16 cellular contexts compared by ENCODE assay signal in genomic region chr3:123390865-123391613, GRCh38. TPM values are rescaled to one million over a fixed set of nuclear protein-coding genes. Genes with fewer than 3 reads are reported as not detected.
DNase-seq lines count a peak whose midpoint lies in the region; ATAC-seq and TF ChIP-seq lines count a peak whose summit lies in the region.
"Had no signal": no experiment of that assay in that cellular context is flagged by ENCODE, and none has a peak within 500 bp of the region (broad histone marks: within the 10 kb centered on the region; RNA-seq: fewer than 3 reads in every experiment).

No MANE protein-coding gene starts in this region.

- no peaks in the 10 kb centered on the region; the same call in 1 of the 2 replicates for H4K20me1 ChIP-seq in GM23248 (ENCODE audit: insufficient read depth)

- no peaks in the 10 kb centered on the region for H3K79me2 ChIP-seq in GM23248 (ENCODE audit: insufficient read depth)

- TF ChIP-seq EP300 in stomach (IDR thresholded peaks at IDR 0.05), result no peak

- 43 to 51% methylated on average over 10 of the region's 10 CpGs for WGBS in GM23248 (ENCODE audit: low coverage in 1 of 2, low lambda C conversion rate in 2 of 2, missing lambda C conversion rate in 2 of 2), 2 experiments
- WGBS in stomach, 5 donors, result 60 to 79% (median 77%) methylated on average over 9 to 10 of the region's 10 CpGs

- H3K9me3 ChIP-seq in GM23248 (ENCODE audit: low read depth) (no peaks in the 10 kb centered on the region), left ventricle myocardium inferior (replicated peaks) (no peaks in the 10 kb centered on the region), stomach (no peaks in the 10 kb centered on the region)

- intact Hi-C loops in left ventricle myocardium inferior (cut with micrococcal nuclease), result no loop called here
- intact Hi-C loops in stomach (cut with DNase I; ENCODE audit: low total_unique reads), result no loop called here

- H3K4me3 ChIP-seq in GM23248, result no peak overlapping the region
- H3K4me3 ChIP-seq in left ventricle myocardium inferior, result no peak overlapping the region
- H3K4me3 ChIP-seq in stomach, result no peak overlapping the region

- H3K27ac ChIP-seq in GM23248, result no peak overlapping the region
- peak overlapping the region; percentile 89 for H3K27ac ChIP-seq in left ventricle myocardium inferior (replicated peaks)
- H3K27ac ChIP-seq in stomach, result peak overlapping the region in 4 of 5 donors; percentile 76 to 89 (median 80)

- H3K27me3 ChIP-seq in GM23248 (replicated peaks; ENCODE audit: insufficient read depth) (no peaks in the 10 kb centered on the region; the same call in 1 of the 2 replicates), left ventricle myocardium inferior (ENCODE audit: low read depth) (no peaks in the 10 kb centered on the region), stomach (peaks cover 0 to under 1% (median 0%) of the 10 kb centered on the region in 3 donors)

- H3F3A ChIP-seq in GM23248 (ENCODE audit: insufficient read depth), result no peaks in the 10 kb centered on the region

- TF ChIP-seq POLR2A in stomach (IDR thresholded peaks at IDR 0.05), result no peak

- no peaks in the 10 kb centered on the region for H3K9me2 ChIP-seq in GM23248 (ENCODE audit: insufficient read depth)

- H3K36me3 ChIP-seq in GM23248 (ENCODE audit: low read depth) (no peaks in the 10 kb centered on the region), left ventricle myocardium inferior (no peaks in the 10 kb centered on the region), stomach (no peaks in the 10 kb centered on the region)

- H2AFZ ChIP-seq in GM23248, result no peak overlapping the region

- H3K4me2 ChIP-seq in GM23248 (ENCODE audit: unreplicated experiment), result no peak overlapping the region

- TF ChIP-seq CTCF in left ventricle myocardium inferior (IDR thresholded peaks at IDR 0.05; ENCODE audit: borderline replicate concordance), result no peak
- TF ChIP-seq CTCF in stomach (IDR thresholded peaks at IDR 0.05), result no peak

- DNase-seq in GM23248 (peak; percentile 22), SHP77 treated with DMSO at 0.1 percent for 48 hours (lab: John Stamatoyannopoulos, UW) (peak; percentile 79), left ventricle myocardium inferior (no peak), stomach (no peak), cortex of kidney (lab: John Stamatoyannopoulos, UW) (no peak)
- DNase-seq: activated CD4-positive, alpha-beta T cell treated with anti-CD3 and anti-CD28 coated beads for 4 hours; GOT3; KBM-7; NCI-H1436; NCI-H510A; retina; RPMI8226; stimulated activated CD4-positive, alpha-beta T cell treated with anti-CD3 and anti-CD28 coated beads, Interleukin-4, amount 100 ng/mL, for 1 hour had no signal

- in situ Hi-C loops in GM23248 (cut with MboI), result no loop called here

- H3K9ac ChIP-seq in GM23248, result no peak overlapping the region

- H3K4me1 ChIP-seq in GM23248 (ENCODE audit: insufficient read depth), result no peaks in the 10 kb centered on the region
- peaks cover 98% of the 10 kb centered on the region for H3K4me1 ChIP-seq in left ventricle myocardium inferior
- peaks cover 0 to 87% (median 37%) of the 10 kb centered on the region in 4 donors for H3K4me1 ChIP-seq in stomach

- ATAC-seq in GM18517 (IDR thresholded peaks at IDR 0.05; ENCODE audit: unreplicated experiment), result no peak
- no peak for ATAC-seq in GM21619 (IDR thresholded peaks at IDR 0.05; ENCODE audit: unreplicated experiment)
- ATAC-seq in HG02981 (IDR thresholded peaks at IDR 0.05; ENCODE audit: unreplicated experiment), result no peak

RNA-seq across cellular contexts. Expression of gene ADCY5, which starts 57.9 kb away (rescaled TPM):
- total RNA-seq in GM23248 (2014; rRNA removed; shearing (Covaris generic)), result 0.38 and 1.2 TPM in 2 replicates
- polyA plus RNA-seq in GM23248 (2016; fragmentation: Nextera tagmentation; extraction: Ambion mirVana) (0.09 TPM in 2 replicates), stomach (10 to 100 TPM in 1 of 3 donors, 1 to 10 TPM in 2; 1.8 to 13.1 (median 2.7) TPM)
- total RNA-seq in left ventricle myocardium inferior (249 TPM), stomach (10 to 100 TPM in 4 of 5 donors, 1 to 10 TPM in 1; 6.1 to 79.9 (median 28.3) TPM)

Comparison
In these comparisons a context has a peak if more than half of its experiments do, and no peak if none do; other contexts are left out.
1. DNase-seq: peak in GM23248 (single experiment) and SHP77 treated with DMSO at 0.1 percent for 48 hours (single experiment); none in left ventricle myocardium inferior (single experiment), stomach (single experiment) and cortex of kidney (single experiment).